ENCODE assay signal across 8 cellular contexts in genomic region chr11:111635706-111636045, GRCh38. TPM values are rescaled to one million over a fixed set of nuclear protein-coding genes. Genes with fewer than 3 reads are reported as not detected.
DNase-seq lines count a peak whose midpoint lies in the region; ATAC-seq and TF ChIP-seq lines count a peak whose summit lies in the region.

No MANE protein-coding gene starts in this region.

- no TSS peak for BruUV-seq in OCI-LY7 (replicated peaks; lab: Mats Ljungman, UMichigan)

- no peak overlapping the region for H3K4me3 ChIP-seq in osteoblast (ENCODE audit: insufficient read depth, low read length)
- no peak overlapping the region for H3K4me3 ChIP-seq in OCI-LY7 (ENCODE audit: low read depth, low read length, poor library complexity, severe bottlenecking)

- no peak overlapping the region for H2AFZ ChIP-seq in osteoblast (ENCODE audit: low read length)
- H2AFZ ChIP-seq in OCI-LY7 (ENCODE audit: low read length) = no peak overlapping the region

- CTCF ChIA-PET in OCI-LY7 (lab: Charles Lee; ENCODE audit: unreplicated experiment) = no interaction called here

- H3K4me1 ChIP-seq in osteoblast (ENCODE audit: insufficient read depth, low read length) = peaks cover 37% of the 10 kb centered on the region
- no peaks in the 10 kb centered on the region for H3K4me1 ChIP-seq in OCI-LY7 (ENCODE audit: insufficient read depth, low read length, poor library complexity, severe bottlenecking)

- peak; percentile 89 for DNase-seq in Ammon's horn (ENCODE audit: low spot score)
- DNase-seq in NCI-H446 treated with DMSO at 0.1 percent for 48 hours (lab: John Stamatoyannopoulos, UW) = peak; percentile 86
- DNase-seq in fibroblast of gingiva (ENCODE audit: low read depth) = peak; percentile 82
- DNase-seq in osteoblast (ENCODE audit: insufficient read length, low spot score, missing footprints) = no peak
- DNase-seq in OCI-LY7 (ENCODE audit: low spot score) = no peak
- DNase-seq in stimulated activated CD8-positive, alpha-beta memory T cell treated with anti-CD3 and anti-CD28 coated beads, Interleukin-4, amount 100 ng/mL, for 48 hours = no peak
- no peak for DNase-seq in NCI-H2227 (lab: John Stamatoyannopoulos, UW; ENCODE audit: unreplicated experiment)

- POLR2A ChIA-PET in OCI-LY7 (lab: Charles Lee) = interaction anchor here (0.7 kb wide), 1 partner anchor 157 kb away, joined by 3 read pairs; no protein-coding TSS in a partner anchor

- TF ChIP-seq CTCF in osteoblast (IDR thresholded peaks at IDR 0.05; ENCODE audit: extremely low read depth, low read depth, low read length) = no peak
- no peak for TF ChIP-seq CTCF in OCI-LY7 (conservative IDR thresholded peaks at IDR 0.05; ENCODE audit: low read length)

- H3K27me3 ChIP-seq in osteoblast (ENCODE audit: insufficient read depth, low read length) = no peaks in the 10 kb centered on the region

- no peaks in the 10 kb centered on the region for H3K9me2 ChIP-seq in OCI-LY7 (ENCODE audit: insufficient read depth, low read length)

- no peak for ATAC-seq in GM21367 (IDR thresholded peaks at IDR 0.05; ENCODE audit: unreplicated experiment)

- no peaks in the 10 kb centered on the region for H3K9me3 ChIP-seq in osteoblast (ENCODE audit: low read depth, low read length)
- no peaks in the 10 kb centered on the region for H3K9me3 ChIP-seq in OCI-LY7 (ENCODE audit: low read length)

- H3K79me2 ChIP-seq in osteoblast (ENCODE audit: insufficient read depth, low read length) (peaks cover 25% of the 10 kb centered on the region), OCI-LY7 (ENCODE audit: insufficient read depth, low read depth, low read length) (peaks cover 5% of the 10 kb centered on the region; the same call in 1 of the 2 replicates)

- H3K4me2 ChIP-seq in osteoblast (ENCODE audit: insufficient read depth, low read length) (peak overlapping the region; percentile 25), OCI-LY7 (ENCODE audit: low read length) (no peak overlapping the region)

- H3K27ac ChIP-seq in osteoblast (ENCODE audit: low read depth, low read length) = peak overlapping the region; percentile 6
- H3K27ac ChIP-seq in OCI-LY7 (ENCODE audit: low read depth, low read length, poor library complexity, severe bottlenecking) = no peak overlapping the region

- H3K36me3 ChIP-seq in osteoblast (ENCODE audit: insufficient read depth, low read length) (no peaks in the 10 kb centered on the region), OCI-LY7 (ENCODE audit: insufficient read depth, low read length) (peaks cover 36% of the 10 kb centered on the region)

- intact Hi-C loops in OCI-LY7 (cut with micrococcal nuclease; ENCODE audit: unreplicated experiment) = no loop called here

- H4K20me1 ChIP-seq in osteoblast (ENCODE audit: insufficient read depth, low read length) = no peaks in the 10 kb centered on the region
- H4K20me1 ChIP-seq in OCI-LY7 (ENCODE audit: insufficient read depth, low read length) = no peaks in the 10 kb centered on the region

RNA-seq across cellular contexts. Expression of gene SIK2, which starts 33.4 kb away (rescaled TPM):
- total RNA-seq in osteoblast (17.7 and 18.3 TPM in 2 replicates), OCI-LY7 (2022) (16.9 and 18.1 TPM in 2 replicates)
- 8.5 and 9.8 TPM in 2 replicates for total RNA-seq in OCI-LY7 (2014; rRNA removed; shearing (Covaris generic))

Comparison
In these comparisons a context has a peak if more than half of its experiments do, and no peak if none do; other contexts are left out.
1. DNase-seq: peak in Ammon's horn (single experiment), NCI-H446 treated with DMSO at 0.1 percent for 48 hours (single experiment) and fibroblast of gingiva (single experiment); none in osteoblast (single experiment), OCI-LY7 (single experiment), stimulated activated CD8-positive, alpha-beta memory T cell treated with anti-CD3 and anti-CD28 coated beads, Interleukin-4, amount 100 ng/mL, for 48 hours (single experiment) and NCI-H2227 (single experiment).